Comparison of ENCODE assay signal across 9 cellular contexts in the genomic region with DNA sequence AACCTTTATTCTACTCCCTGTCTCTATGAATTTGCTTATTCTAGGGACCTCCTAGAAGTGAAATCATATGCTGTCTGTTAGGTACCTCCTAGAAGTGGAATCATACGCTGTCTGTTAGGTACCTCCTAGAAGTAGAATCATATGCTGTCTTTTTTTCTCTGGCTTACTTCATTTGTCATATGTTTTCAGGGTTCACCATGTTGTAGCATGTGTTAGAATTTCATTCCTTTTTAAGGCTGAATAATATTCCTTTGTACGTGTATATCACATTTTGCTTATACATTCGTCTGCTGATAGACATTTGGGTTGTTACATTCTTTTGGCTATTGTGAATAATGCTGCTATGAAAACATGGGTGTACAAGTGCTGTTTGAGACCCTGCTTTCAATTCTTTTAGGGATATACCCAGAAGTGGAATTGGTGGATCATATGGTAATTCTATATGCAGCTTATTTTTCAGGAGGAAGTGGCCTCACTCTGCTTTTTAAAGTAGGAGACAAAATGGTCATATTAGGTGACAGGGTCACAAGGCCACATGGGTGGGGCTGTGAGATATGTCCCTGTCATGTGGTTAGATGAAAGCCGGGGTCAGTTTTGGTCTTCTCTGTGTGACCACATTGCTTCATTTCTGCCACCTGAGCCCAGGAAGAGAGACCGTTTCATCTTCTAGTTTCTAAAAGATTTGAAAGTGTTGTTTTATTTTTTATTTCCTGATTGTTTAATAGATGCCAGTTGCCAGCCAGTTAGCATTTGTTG.
A peak's percentile ranks its signal among the peaks of the same experiment; 100 is the strongest.
DNase-seq lines count a peak whose midpoint lies in the region; ATAC-seq and TF ChIP-seq lines count a peak whose summit lies in the region.
"Had no signal": no experiment of that assay in that cellular context is flagged by ENCODE, and none has a peak within 500 bp of the region (broad histone marks: within the 10 kb centered on the region; RNA-seq: fewer than 3 reads in every experiment).

No MANE protein-coding gene starts in this region.

- DNase-seq in GM23338 (ENCODE audit: low spot score) (no peak), SW480 (ENCODE audit: low spot score) (peak; percentile 85), NAMALWA (ENCODE audit: low spot score) (no peak), prostate gland (ENCODE audit: low spot score) (no peak), C1 segment of cervical spinal cord (lab: John Stamatoyannopoulos, UW) (no peak), anterior cingulate cortex (lab: John Stamatoyannopoulos, UW) (no peak)
- DNase-seq in natural killer cell treated with Interleukin-12 subunit alpha and Interleukin-12 subunit beta and Interleukin-15 and Interleukin-18, amount 100 ng/mL, for 72 hours (ENCODE audit: low spot score), result no peak

- 0 out of 2 replicates have a peak overlapping the region, but pooled peaks have one; percentile 2 for H3K27ac ChIP-seq in GM23338 (ENCODE audit: low read depth)
- H3K27ac ChIP-seq in prostate gland, result no peak overlapping the region
- H3K27ac ChIP-seq: neutrophil had no signal

- H3K27me3 ChIP-seq in GM23338 (ENCODE audit: insufficient read depth) (no peaks in the 10 kb centered on the region), prostate gland (replicated peaks; ENCODE audit: insufficient read depth) (no peaks in the 10 kb centered on the region)
- H3K27me3 ChIP-seq: neutrophil had no signal

- WGBS in prostate gland, result 82% methylated on average over 5 of the region's 5 CpGs

- peaks cover 53% of the 10 kb centered on the region for H3K79me2 ChIP-seq in GM23338 (replicated peaks; ENCODE audit: insufficient read depth)

- no peaks in the 10 kb centered on the region for H3K9me3 ChIP-seq in prostate gland
- H3K9me3 ChIP-seq: neutrophil had no signal

- peaks cover 12% of the 10 kb centered on the region for H3K36me3 Mint-ChIP-seq in GM23338 (ENCODE audit: low read depth)
- no peaks in the 10 kb centered on the region for H3K36me3 Mint-ChIP-seq in natural killer cell treated with Interleukin-12 subunit alpha and Interleukin-12 subunit beta and Interleukin-15 and Interleukin-18, amount 100 ng/mL, for 72 hours

- no peak overlapping the region for H3K4me2 ChIP-seq in GM23338

- H4K20me1 ChIP-seq in GM23338 (replicated peaks; ENCODE audit: insufficient read depth), result peaks cover under 1% of the 10 kb centered on the region

- no peak overlapping the region for H3K4me3 ChIP-seq in GM23338
- no peak overlapping the region for H3K4me3 ChIP-seq in prostate gland

- no peak overlapping the region for H3K4me3 Mint-ChIP-seq in GM23338
- peak overlapping the region; percentile 3 for H3K4me3 Mint-ChIP-seq in natural killer cell treated with Interleukin-12 subunit alpha and Interleukin-12 subunit beta and Interleukin-15 and Interleukin-18, amount 100 ng/mL, for 72 hours

- intact Hi-C loops in prostate gland (cut with DNase I), result no loop called here

- no peaks in the 10 kb centered on the region for H3F3A ChIP-seq in GM23338 (replicated peaks; ENCODE audit: low read depth)

- no peak overlapping the region; the same call in 1 of the 2 replicates for H3K27ac Mint-ChIP-seq in GM23338
- no peak overlapping the region for H3K27ac Mint-ChIP-seq in natural killer cell treated with Interleukin-12 subunit alpha and Interleukin-12 subunit beta and Interleukin-15 and Interleukin-18, amount 100 ng/mL, for 72 hours

- H3K4me1 ChIP-seq in GM23338 (ENCODE audit: insufficient read depth) (peaks cover 19% of the 10 kb centered on the region), prostate gland (replicated peaks) (no peaks in the 10 kb centered on the region)

- H2AFZ ChIP-seq in GM23338, result no peak overlapping the region

- peaks cover 16% of the 10 kb centered on the region for H3K4me1 Mint-ChIP-seq in GM23338
- H3K4me1 Mint-ChIP-seq in natural killer cell treated with Interleukin-12 subunit alpha and Interleukin-12 subunit beta and Interleukin-15 and Interleukin-18, amount 100 ng/mL, for 72 hours (ENCODE audit: low read depth in 2 of 2), result peaks cover 17 to 25% of the 10 kb centered on the region in 2 donors

- H3K9me2 ChIP-seq in GM23338 (ENCODE audit: insufficient read depth), result no peaks in the 10 kb centered on the region

- H3K36me3 ChIP-seq in GM23338 (ENCODE audit: insufficient read depth) (peaks cover 14% of the 10 kb centered on the region; the same call in 1 of the 2 replicates), prostate gland (peaks cover 0 to 5% of the 10 kb centered on the region in 2 donors)
- H3K36me3 ChIP-seq: neutrophil had no signal

- peak; percentile 93 for ATAC-seq in GM18867 (IDR thresholded peaks at IDR 0.05; ENCODE audit: unreplicated experiment)
- no peak for ATAC-seq in GM23338
- ATAC-seq in natural killer cell treated with Interleukin-12 subunit alpha and Interleukin-12 subunit beta and Interleukin-15 and Interleukin-18, amount 100 ng/mL, for 72 hours, result no peak

- no peak for TF ChIP-seq POLR2A in prostate gland (IDR thresholded peaks at IDR 0.05)

- peaks cover 2% of the 10 kb centered on the region for H3K27me3 Mint-ChIP-seq in GM23338 (ENCODE audit: insufficient read depth, low read depth, poor library complexity)
- H3K27me3 Mint-ChIP-seq in natural killer cell treated with Interleukin-12 subunit alpha and Interleukin-12 subunit beta and Interleukin-15 and Interleukin-18, amount 100 ng/mL, for 72 hours, result no peaks in the 10 kb centered on the region

- no peaks in the 10 kb centered on the region for H3K9me3 Mint-ChIP-seq in GM23338
- no peaks in the 10 kb centered on the region for H3K9me3 Mint-ChIP-seq in natural killer cell treated with Interleukin-12 subunit alpha and Interleukin-12 subunit beta and Interleukin-15 and Interleukin-18, amount 100 ng/mL, for 72 hours

- no peak for TF ChIP-seq CTCF in GM23338 (conservative IDR thresholded peaks at IDR 0.05; ENCODE audit: low read depth in 2 of 2)
- no peak for TF ChIP-seq CTCF in prostate gland (IDR thresholded peaks at IDR 0.05)

TF ChIP-seq in GM23338, 12 proteins besides CTCF, POLR2A, EP300 and RAD21:
- TF ChIP-seq JUNB (IDR thresholded peaks at IDR 0.05; ENCODE audit: unreplicated experiment), result no peak
TF ChIP-seq in GM23338: peak in this region for 0.
